In genomic region chr14:61350427-61350826, GRCh38 we compare ENCODE assay signal across 1 cellular context.
TF ChIP-seq lines count a peak whose summit lies in the region.

No MANE protein-coding gene starts in this region.

TF ChIP-seq in SK-N-SH treated with all-trans-retinoic acid at 6 μM for 48 hours, 23 proteins besides CTCF, POLR2A, EP300 and RAD21 (continued from another document):
- TF ChIP-seq TSHZ2 (CRISPR knock-in tag; IDR thresholded peaks at IDR 0.05) (no peak), ARNTL (CRISPR knock-in tag; IDR thresholded peaks at IDR 0.05; ENCODE audit: borderline replicate concordance, low read depth) (no peak), CSRNP3 (CRISPR knock-in tag; IDR thresholded peaks at IDR 0.05) (no peak), PATZ1 (CRISPR knock-in tag; IDR thresholded peaks at IDR 0.05; ENCODE audit: borderline replicate concordance) (no peak)
